In the genomic region with DNA sequence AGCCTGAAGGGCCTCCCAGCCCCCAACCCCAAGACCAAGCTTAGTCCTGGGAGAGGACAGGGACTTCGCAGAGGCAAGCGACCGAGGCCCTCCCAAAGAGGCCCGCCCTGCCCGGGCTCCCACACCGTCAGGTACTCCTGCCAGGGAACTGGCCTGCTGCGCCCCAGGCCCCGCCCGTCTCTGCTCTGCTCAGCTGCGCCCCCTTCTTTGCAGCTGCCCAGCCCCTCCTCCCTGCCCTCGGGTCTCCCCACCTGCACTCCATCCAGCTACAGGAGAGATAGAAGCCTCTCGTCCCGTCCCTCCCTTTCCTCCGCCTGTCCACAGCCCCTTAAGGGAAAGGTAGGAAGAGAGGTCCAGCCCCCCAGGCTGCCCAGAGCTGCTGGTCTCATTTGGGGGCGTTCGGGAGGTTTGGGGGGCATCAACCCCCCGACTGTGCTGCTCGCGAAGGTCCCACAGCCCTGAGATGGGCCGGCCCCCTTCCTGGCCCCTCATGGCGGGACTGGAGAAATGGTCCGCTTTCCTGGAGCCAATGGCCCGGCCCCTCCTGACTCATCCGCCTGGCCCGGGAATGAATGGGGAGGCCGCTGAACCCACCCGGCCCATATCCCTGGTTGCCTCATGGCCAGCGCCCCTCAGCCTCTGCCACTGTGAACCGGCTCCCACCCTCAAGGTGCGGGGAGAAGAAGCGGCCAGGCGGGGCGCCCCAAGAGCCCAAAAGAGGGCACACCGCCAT, we compare ENCODE assay signal across 13 cellular contexts. TPM values are rescaled to one million over a fixed set of nuclear protein-coding genes. Genes with fewer than 3 reads are reported as not detected.
DNase-seq lines count a peak whose midpoint lies in the region; FAIRE-seq and TF ChIP-seq lines count a peak whose summit lies in the region.
"Had no signal": no experiment of that assay in that cellular context is flagged by ENCODE, and none has a peak within 500 bp of the region (broad histone marks: within the 10 kb centered on the region; RNA-seq: fewer than 3 reads in every experiment).

No MANE protein-coding gene starts in this region.

- TF ChIP-seq CTCF in BJ (IDR thresholded peaks at IDR 0.05; ENCODE audit: insufficient read depth, low read depth, low read length) (0 out of 2 replicates have a peak, but pooled peaks have one; percentile 12), H1 (IDR thresholded peaks at IDR 0.05; ENCODE audit: control extremely low read depth in 1 of 3, insufficient read depth in 1 of 3, low read depth in 1 of 3, low read length in 3 of 3) (peak in 2 of 3 experiments; percentile 18 to 43; a peak in 1 of 4 replicates), MM.1S (IDR thresholded peaks at IDR 0.05; ENCODE audit: low read length) (no peak)

- no peak overlapping the region for H2BK120ac ChIP-seq in H1 (replicated peaks; ENCODE audit: low read depth, low read length)

- H3K27ac ChIP-seq in H1 (ENCODE audit: low read depth, low read length) (no peak overlapping the region; the same call in 1 of the 2 replicates), MM.1S (ENCODE audit: low read length) (no peak overlapping the region)
- H3K27ac ChIP-seq: right lobe of liver, VCaP had no signal

- no peak overlapping the region; a peak in 1 of 7 replicates for H3K9ac ChIP-seq in H1 (replicated peaks in 1 of 4; ENCODE audit: extremely low read depth in 1 of 4, low read depth in 3 of 4, low read length in 3 of 4)
- H3K9ac ChIP-seq in mucosa of stomach (ENCODE audit: low read length), result peak overlapping the region; percentile 75
- no peak overlapping the region for H3K9ac ChIP-seq in MM.1S (ENCODE audit: low read length)

- no peak overlapping the region for H2BK20ac ChIP-seq in H1 (ENCODE audit: low read length)

- no peak for TF ChIP-seq EP300 in H1 (IDR thresholded peaks at IDR 0.05; ENCODE audit: borderline replicate concordance in 1 of 2, low read depth in 2 of 2, low read length in 2 of 2)

- H2BK12ac ChIP-seq in H1 (ENCODE audit: low read depth, low read length), result no peak overlapping the region

- H3K9me3 ChIP-seq in H1 (ENCODE audit: insufficient read depth in 2 of 2, low read depth in 1 of 2, low read length in 1 of 2) (no peaks in the 10 kb centered on the region), mucosa of stomach (ENCODE audit: control insufficient read depth, low read length) (no peaks in the 10 kb centered on the region), MM.1S (replicated peaks; ENCODE audit: insufficient read depth, low read length) (no peaks in the 10 kb centered on the region)
- H3K9me3 ChIP-seq: right lobe of liver had no signal

- peak overlapping the region; percentile 87 for H3K18ac ChIP-seq in H1 (ENCODE audit: extremely low read depth, low read length)

- H3K4me3 ChIP-seq in BJ (ENCODE audit: low read depth, low read length), result peak overlapping the region; percentile 22; the same call in 1 of the 2 replicates
- peak overlapping the region; percentile 50 to 75 (median 69) for H3K4me3 ChIP-seq in H1 (ENCODE audit: extremely low read depth in 1 of 4, insufficient read depth in 2 of 4, low read depth in 3 of 4, low read length in 4 of 4)
- H3K4me3 ChIP-seq in mucosa of stomach (ENCODE audit: low read length), result peak overlapping the region; percentile 31
- H3K4me3 ChIP-seq in MM.1S (ENCODE audit: low read length), result no peak overlapping the region
- H3K4me3 ChIP-seq: MG63, right lobe of liver had no signal

- H3K79me1 ChIP-seq in H1 (ENCODE audit: low read depth, low read length), result no peaks in the 10 kb centered on the region

- no peaks in the 10 kb centered on the region for H3K36me3 ChIP-seq in BJ (ENCODE audit: control insufficient read depth, insufficient read depth, low read length)
- H3K36me3 ChIP-seq in H1 (ENCODE audit: control insufficient read depth in 2 of 4, insufficient read depth in 4 of 4, low read length in 3 of 4), result no peaks in the 10 kb centered on the region
- H3K36me3 ChIP-seq in mucosa of stomach (ENCODE audit: control insufficient read depth, insufficient read depth, low read length), result no peaks in the 10 kb centered on the region
- H3K36me3 ChIP-seq in MM.1S (replicated peaks; ENCODE audit: insufficient read depth, low read length), result no peaks in the 10 kb centered on the region
- H3K36me3 ChIP-seq: MG63, right lobe of liver had no signal

- POLR2A ChIA-PET in BJ (lab: Charles Lee), result no interaction called here
- POLR2A ChIA-PET in H1 (lab: Charles Lee; ENCODE audit: partially characterized antibody), result interaction anchor here (1.2 to 2.1 kb wide), 8 partner anchors 13 to 397 kb away, joined by 3 to 5 read pairs (median 4); partner anchors contain the start of gene WNT3A

- H3K56ac ChIP-seq in H1 (replicated peaks; ENCODE audit: insufficient read length, low read depth, low read length), result no peak overlapping the region

- no peak for FAIRE-seq in H1 (lab: Jason Lieb, UNC)

- no peak overlapping the region for H4K91ac ChIP-seq in H1 (replicated peaks; ENCODE audit: insufficient read length, low read length)

- H2BK5ac ChIP-seq in H1 (ENCODE audit: low read depth, low read length), result no peak overlapping the region

- H2AFZ ChIP-seq in H1 (ENCODE audit: low read length) (peak overlapping the region; percentile 66; the same call in 1 of the 2 replicates), MM.1S (ENCODE audit: low read length) (no peak overlapping the region)

- no peak overlapping the region; the same call in 1 of the 2 replicates for H2AK5ac ChIP-seq in H1 (ENCODE audit: low read depth, low read length)

- H3K23ac ChIP-seq in H1 (ENCODE audit: insufficient read length), result no peak overlapping the region

- H2BK15ac ChIP-seq in H1 (ENCODE audit: low read length), result no peak overlapping the region

- no peaks in the 10 kb centered on the region for H3K79me2 ChIP-seq in H1 (ENCODE audit: control insufficient read depth in 1 of 2, insufficient read depth in 2 of 2, low read length in 2 of 2)
- H3K79me2 ChIP-seq in MM.1S (ENCODE audit: low read length), result no peaks in the 10 kb centered on the region

- H3K23me2 ChIP-seq in H1 (ENCODE audit: low read depth, low read length), result peaks cover 2% of the 10 kb centered on the region; the same call in 1 of the 2 replicates

- H3K14ac ChIP-seq in H1 (ENCODE audit: insufficient read length), result no peak overlapping the region

- 3% methylated on average over 32 of the region's 34 CpGs; no CpG with 5 or more reads in 1 of the 2 experiments for WGBS in H1 (ENCODE audit: extremely low coverage in 1 of 2, insufficient coverage in 1 of 2, insufficient read length in 1 of 2, insufficient replicate concordance in 2 of 2, low coverage in 1 of 2, low lambda C conversion rate in 2 of 2, missing lambda C conversion rate in 1 of 2), 2 experiments

- DNase-seq in BJ (ENCODE audit: low read depth) (no peak), NCI-H69 (lab: John Stamatoyannopoulos, UW) (peak; percentile 60), H1 (ENCODE audit: low read depth in 1 of 2, low spot score in 2 of 2) (peak in 1 of 2 experiments; percentile 88), NCI-H1417 treated with DMSO at 0.1 percent for 48 hours (lab: John Stamatoyannopoulos, UW) (no peak), AML-193 (lab: John Stamatoyannopoulos, UW) (no peak), Ammon's horn (ENCODE audit: low spot score) (no peak), MM.1S (no peak)
- DNase-seq: DMS79 treated with DMSO at 0.1 percent for 48 hours had no signal

- peak in 1 of 2 experiments; percentile 8; a peak in 2 of 4 replicates for TF ChIP-seq RAD21 in H1 (IDR thresholded peaks at IDR 0.05 in 1 of 2, conservative IDR thresholded peaks at IDR 0.05 in 1 of 2; ENCODE audit: low read depth in 2 of 2, low read length in 2 of 2)

- H4K20me1 ChIP-seq in H1 (replicated peaks in 1 of 2; ENCODE audit: control insufficient read depth in 1 of 2, insufficient read depth in 2 of 2, low read length in 2 of 2), result no peaks in the 10 kb centered on the region
- H4K20me1 ChIP-seq in MM.1S (ENCODE audit: insufficient read depth, low read length), result no peaks in the 10 kb centered on the region

- peaks cover 0 to 7% (median 2%) of the 10 kb centered on the region in 4 experiments; a peak in 3 of 7 replicates for H3K4me1 ChIP-seq in H1 (replicated peaks in 1 of 4; ENCODE audit: control insufficient read depth in 3 of 4, insufficient read depth in 4 of 4, low read length in 3 of 4)
- peaks cover 36% of the 10 kb centered on the region for H3K4me1 ChIP-seq in mucosa of stomach (ENCODE audit: control insufficient read depth, insufficient read depth, low read length)
- H3K4me1 ChIP-seq in MM.1S (ENCODE audit: low read length), result no peaks in the 10 kb centered on the region
- H3K4me1 ChIP-seq: right lobe of liver had no signal

- H3K27me3 ChIP-seq in BJ (ENCODE audit: control insufficient read depth, insufficient read depth, low read length) (peaks cover 19% of the 10 kb centered on the region), H1 (replicated peaks in 1 of 4; ENCODE audit: control insufficient read depth in 3 of 4, extremely low read depth in 1 of 4, insufficient read depth in 3 of 4, low read length in 3 of 4) (peaks cover 21 to 83% (median 71%) of the 10 kb centered on the region in 4 experiments), mucosa of stomach (ENCODE audit: control insufficient read depth, insufficient read depth, low read length) (peaks cover 55% of the 10 kb centered on the region), MM.1S (replicated peaks; ENCODE audit: insufficient read depth, low read length) (peaks cover 17% of the 10 kb centered on the region)

- peak overlapping the region; percentile 61 for H4K5ac ChIP-seq in H1 (ENCODE audit: insufficient read length, low read depth, low read length)

- no peak overlapping the region for H3K4ac ChIP-seq in H1 (replicated peaks; ENCODE audit: insufficient read length, low read depth, low read length)

- CTCF ChIA-PET in BJ (lab: Yijun Ruan, JAX) (interaction anchor here (1.4 kb wide), 1 partner anchor 61 kb away, joined by 5 read pairs; no protein-coding TSS in a partner anchor), H1 (lab: Charles Lee; ENCODE audit: partially characterized antibody) (interaction anchor here (0.6 to 14.1 kb wide), 14 partner anchors 13 to 570 kb away, joined by 3 to 197 read pairs (median 3); partner anchors contain the start of gene WNT3A)

- no peak overlapping the region for H4K8ac ChIP-seq in H1 (ENCODE audit: extremely low read depth, insufficient read depth, low read length)

- no peaks in the 10 kb centered on the region for H3K9me2 ChIP-seq in MM.1S (replicated peaks; ENCODE audit: insufficient read depth, low read length)

- H3K4me2 ChIP-seq in H1 (ENCODE audit: insufficient read depth in 1 of 2, low read depth in 2 of 2, low read length in 2 of 2) (peak overlapping the region; percentile 65 to 94), MM.1S (ENCODE audit: low read depth, low read length) (no peak overlapping the region)

- no peaks in the 10 kb centered on the region for H3F3A ChIP-seq in MM.1S (ENCODE audit: insufficient read depth, low read length)

- no peak; a peak in 1 of 3 replicates for TF ChIP-seq POLR2A in H1 (IDR thresholded peaks at IDR 0.05; ENCODE audit: control extremely low read depth in 1 of 2, low read depth in 2 of 2, low read length in 2 of 2)

RNA-seq across cellular contexts. Expression of gene ARF1, which starts 21.9 kb away (rescaled TPM):
- 539 and 933 TPM in 2 replicates for polyA plus RNA-seq in BJ (2011; rRNA removed)
- polyA minus RNA-seq in BJ (2011; rRNA and poly(A)+ RNA removed), result 713 and 1,022 TPM in 2 replicates
- total RNA-seq in H1 (2021; fragmentation: NEBNext Ultra II Directional; extraction: Animal tissue kit (Norgen Biotek cat#: 25700)), result 265 and 267 TPM in 2 replicates
- polyA plus RNA-seq in H1 (2011; rRNA removed), result 471 and 606 TPM in 2 replicates
- polyA plus RNA-seq in H1 (2011; cell fraction: cytosol; rRNA removed), result 441 TPM
- polyA plus RNA-seq in H1 (2011; cell fraction: nucleus; rRNA removed), result 308 TPM
- 315 to 344 TPM (median 336 TPM) in 4 replicates for polyA plus RNA-seq in H1 (2012, experiment 1 of 2)
- polyA plus RNA-seq in H1 (2012, experiment 2 of 2), result 366 TPM
- 193 TPM for polyA plus RNA-seq in H1 (2013, experiment 1 of 2)
- 197 TPM for polyA plus RNA-seq in H1 (2013, experiment 2 of 2)
- 359 and 424 TPM in 2 replicates for polyA minus RNA-seq in H1 (2011; rRNA and poly(A)+ RNA removed)
- polyA minus RNA-seq in H1 (2011; cell fraction: cytosol; rRNA and poly(A)+ RNA removed), result 253 TPM
- 129 TPM for polyA minus RNA-seq in H1 (2011; cell fraction: nucleus; rRNA and poly(A)+ RNA removed)

RNA-seq across cellular contexts. Expression of gene C1orf35, which starts 42.5 kb away (rescaled TPM):
- 4.2 and 6.2 TPM in 2 replicates for polyA plus RNA-seq in BJ (2011; rRNA removed)
- polyA minus RNA-seq in BJ (2011; rRNA and poly(A)+ RNA removed), result 0.87 and 1.4 TPM in 2 replicates
- total RNA-seq in H1 (2021; fragmentation: NEBNext Ultra II Directional; extraction: Animal tissue kit (Norgen Biotek cat#: 25700)), result 19.9 and 22.5 TPM in 2 replicates
- polyA plus RNA-seq in H1 (2011; rRNA removed), result 18.6 and 28.5 TPM in 2 replicates
- 23.7 TPM for polyA plus RNA-seq in H1 (2011; cell fraction: cytosol; rRNA removed)
- 41.3 TPM for polyA plus RNA-seq in H1 (2011; cell fraction: nucleus; rRNA removed)
- 15.0 to 30.9 TPM (median 25.2 TPM) in 4 replicates for polyA plus RNA-seq in H1 (2012, experiment 1 of 2)
- polyA plus RNA-seq in H1 (2012, experiment 2 of 2), result 17.1 TPM
- polyA plus RNA-seq in H1 (2013, experiment 1 of 2), result 26.2 TPM
- polyA plus RNA-seq in H1 (2013, experiment 2 of 2), result 25.8 TPM
- 1.3 and 1.4 TPM in 2 replicates for polyA minus RNA-seq in H1 (2011; rRNA and poly(A)+ RNA removed)
- 4.6 TPM for polyA minus RNA-seq in H1 (2011; cell fraction: cytosol; rRNA and poly(A)+ RNA removed)
- polyA minus RNA-seq in H1 (2011; cell fraction: nucleus; rRNA and poly(A)+ RNA removed), result 5.5 TPM

RNA-seq across cellular contexts. Expression of gene MRPL55, which starts 48.5 kb away (rescaled TPM):
- polyA plus RNA-seq in BJ (2011; rRNA removed) (50.8 and 80.8 TPM in 2 replicates), H1 (2011; rRNA removed) (244 and 249 TPM in 2 replicates)
- 13.0 and 25.2 TPM in 2 replicates for polyA minus RNA-seq in BJ (2011; rRNA and poly(A)+ RNA removed)
- total RNA-seq in H1 (2021; fragmentation: NEBNext Ultra II Directional; extraction: Animal tissue kit (Norgen Biotek cat#: 25700)), result 59.0 and 62.7 TPM in 2 replicates
- polyA plus RNA-seq in H1 (2011; cell fraction: cytosol; rRNA removed), result 186 TPM
- polyA plus RNA-seq in H1 (2011; cell fraction: nucleus; rRNA removed), result 157 TPM
- 31.0 to 91.5 TPM (median 85.9 TPM) in 4 replicates for polyA plus RNA-seq in H1 (2012, experiment 1 of 2)
- polyA plus RNA-seq in H1 (2012, experiment 2 of 2), result 110 TPM
- polyA plus RNA-seq in H1 (2013, experiment 1 of 2), result 72.3 TPM
- polyA plus RNA-seq in H1 (2013, experiment 2 of 2), result 69.2 TPM
- 30.6 and 36.8 TPM in 2 replicates for polyA minus RNA-seq in H1 (2011; rRNA and poly(A)+ RNA removed)
- 38.5 TPM for polyA minus RNA-seq in H1 (2011; cell fraction: cytosol; rRNA and poly(A)+ RNA removed)
- 46.7 TPM for polyA minus RNA-seq in H1 (2011; cell fraction: nucleus; rRNA and poly(A)+ RNA removed)

RNA-seq across cellular contexts. Expression of gene WNT3A, which starts 53.8 kb away (rescaled TPM):
- polyA plus RNA-seq in BJ (2011; rRNA removed), result not detected in 2 replicates
- not detected in 2 replicates for polyA minus RNA-seq in BJ (2011; rRNA and poly(A)+ RNA removed)
- 0.10 and 0.19 TPM in 2 replicates for total RNA-seq in H1 (2021; fragmentation: NEBNext Ultra II Directional; extraction: Animal tissue kit (Norgen Biotek cat#: 25700))
- polyA plus RNA-seq in H1 (2011; rRNA removed), result 0.08 and 0.13 TPM in 2 replicates
- polyA plus RNA-seq in H1 (2011; cell fraction: cytosol; rRNA removed), result 0.05 TPM
- 0.26 TPM for polyA plus RNA-seq in H1 (2011; cell fraction: nucleus; rRNA removed)
- polyA plus RNA-seq in H1 (2012, experiment 1 of 2), result 0.05 to 0.17 TPM (median 0.08 TPM) in 3 of 4 replicates, not detected in the other
- 0.13 TPM for polyA plus RNA-seq in H1 (2012, experiment 2 of 2)
- polyA plus RNA-seq in H1 (2013, experiment 1 of 2), result 0.02 TPM
- 0.07 TPM for polyA plus RNA-seq in H1 (2013, experiment 2 of 2)
- polyA minus RNA-seq in H1 (2011; rRNA and poly(A)+ RNA removed), result 0.06 and 0.07 TPM in 2 replicates
- polyA minus RNA-seq in H1 (2011; cell fraction: cytosol; rRNA and poly(A)+ RNA removed), result not detected
- 0.40 TPM for polyA minus RNA-seq in H1 (2011; cell fraction: nucleus; rRNA and poly(A)+ RNA removed)
- total RNA-seq: right lobe of liver, urinary bladder had no signal
- polyA plus RNA-seq: urinary bladder had no signal
